1 cellular context compared by ENCODE assay signal in the genomic region with DNA sequence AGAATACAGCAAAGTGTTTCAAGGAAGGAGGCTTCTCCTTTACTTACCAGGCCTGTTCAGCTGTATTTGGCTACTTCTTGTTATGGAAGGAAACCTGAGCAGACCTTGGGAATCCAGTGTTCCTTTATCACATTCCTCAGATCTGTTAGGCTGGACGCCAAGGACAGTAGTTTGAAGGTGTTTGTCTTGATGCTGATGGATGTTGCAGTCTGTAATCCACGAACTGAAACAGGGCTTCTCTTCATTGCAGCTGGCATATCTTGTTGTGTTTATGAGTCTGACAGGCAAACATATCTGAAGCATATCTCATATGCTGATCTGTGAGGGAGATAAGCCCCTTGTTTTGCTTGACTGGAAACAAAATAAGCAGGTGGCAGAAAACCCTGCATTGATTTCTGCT.
TF ChIP-seq lines count a peak whose summit lies in the region.

No MANE protein-coding gene starts in this region.

TF ChIP-seq in GM23338, 12 proteins besides CTCF, POLR2A, EP300 and RAD21 (continued from another document):
- TF ChIP-seq, protein P1, sequence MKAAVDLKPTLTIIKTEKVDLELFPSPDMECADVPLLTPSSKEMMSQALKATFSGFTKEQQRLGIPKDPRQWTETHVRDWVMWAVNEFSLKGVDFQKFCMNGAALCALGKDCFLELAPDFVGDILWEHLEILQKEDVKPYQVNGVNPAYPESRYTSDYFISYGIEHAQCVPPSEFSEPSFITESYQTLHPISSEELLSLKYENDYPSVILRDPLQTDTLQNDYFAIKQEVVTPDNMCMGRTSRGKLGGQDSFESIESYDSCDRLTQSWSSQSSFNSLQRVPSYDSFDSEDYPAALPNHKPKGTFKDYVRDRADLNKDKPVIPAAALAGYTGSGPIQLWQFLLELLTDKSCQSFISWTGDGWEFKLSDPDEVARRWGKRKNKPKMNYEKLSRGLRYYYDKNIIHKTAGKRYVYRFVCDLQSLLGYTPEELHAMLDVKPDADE (IDR thresholded peaks at IDR 0.05), result no peak
- no peak for TF ChIP-seq ZNF331 (CRISPR knock-in tag; IDR thresholded peaks at IDR 0.05; ENCODE audit: low read depth)
- TF ChIP-seq NANOG (IDR thresholded peaks at IDR 0.05; ENCODE audit: borderline replicate concordance), result no peak
- no peak for TF ChIP-seq CREB1 (CRISPR knock-in tag; IDR thresholded peaks at IDR 0.05; ENCODE audit: low read depth)
- TF ChIP-seq, protein P2, sequence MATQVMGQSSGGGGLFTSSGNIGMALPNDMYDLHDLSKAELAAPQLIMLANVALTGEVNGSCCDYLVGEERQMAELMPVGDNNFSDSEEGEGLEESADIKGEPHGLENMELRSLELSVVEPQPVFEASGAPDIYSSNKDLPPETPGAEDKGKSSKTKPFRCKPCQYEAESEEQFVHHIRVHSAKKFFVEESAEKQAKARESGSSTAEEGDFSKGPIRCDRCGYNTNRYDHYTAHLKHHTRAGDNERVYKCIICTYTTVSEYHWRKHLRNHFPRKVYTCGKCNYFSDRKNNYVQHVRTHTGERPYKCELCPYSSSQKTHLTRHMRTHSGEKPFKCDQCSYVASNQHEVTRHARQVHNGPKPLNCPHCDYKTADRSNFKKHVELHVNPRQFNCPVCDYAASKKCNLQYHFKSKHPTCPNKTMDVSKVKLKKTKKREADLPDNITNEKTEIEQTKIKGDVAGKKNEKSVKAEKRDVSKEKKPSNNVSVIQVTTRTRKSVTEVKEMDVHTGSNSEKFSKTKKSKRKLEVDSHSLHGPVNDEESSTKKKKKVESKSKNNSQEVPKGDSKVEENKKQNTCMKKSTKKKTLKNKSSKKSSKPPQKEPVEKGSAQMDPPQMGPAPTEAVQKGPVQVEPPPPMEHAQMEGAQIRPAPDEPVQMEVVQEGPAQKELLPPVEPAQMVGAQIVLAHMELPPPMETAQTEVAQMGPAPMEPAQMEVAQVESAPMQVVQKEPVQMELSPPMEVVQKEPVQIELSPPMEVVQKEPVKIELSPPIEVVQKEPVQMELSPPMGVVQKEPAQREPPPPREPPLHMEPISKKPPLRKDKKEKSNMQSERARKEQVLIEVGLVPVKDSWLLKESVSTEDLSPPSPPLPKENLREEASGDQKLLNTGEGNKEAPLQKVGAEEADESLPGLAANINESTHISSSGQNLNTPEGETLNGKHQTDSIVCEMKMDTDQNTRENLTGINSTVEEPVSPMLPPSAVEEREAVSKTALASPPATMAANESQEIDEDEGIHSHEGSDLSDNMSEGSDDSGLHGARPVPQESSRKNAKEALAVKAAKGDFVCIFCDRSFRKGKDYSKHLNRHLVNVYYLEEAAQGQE (IDR thresholded peaks at IDR 0.05; ENCODE audit: unreplicated experiment), result no peak
- TF ChIP-seq ZNF114 (CRISPR knock-in tag; IDR thresholded peaks at IDR 0.05), result no peak
- no peak for TF ChIP-seq POLR2AphosphoS5 (IDR thresholded peaks at IDR 0.05; ENCODE audit: low read depth)
- no peak for TF ChIP-seq JUNB (IDR thresholded peaks at IDR 0.05; ENCODE audit: unreplicated experiment)
- no peak for TF ChIP-seq STAT1 (IDR thresholded peaks at IDR 0.05; ENCODE audit: unreplicated experiment)
- TF ChIP-seq EZH2phosphoT487 (IDR thresholded peaks at IDR 0.05; ENCODE audit: unreplicated experiment), result no peak
- TF ChIP-seq EZH2 (IDR thresholded peaks at IDR 0.05; ENCODE audit: low read depth, unreplicated experiment), result no peak
